In genomic region chr3:53278667-53279066, GRCh38 we compare ENCODE assay signal across 8 cellular contexts.
"Had no signal": no experiment of that assay in that cellular context is flagged by ENCODE, and none has a peak within 500 bp of the region (broad histone marks: within the 10 kb centered on the region; RNA-seq: fewer than 3 reads in every experiment).

No MANE protein-coding gene starts in this region.

- H3K4me3 ChIP-seq: GM23248 had no signal

- H3K9me3 Mint-ChIP-seq: IgD-negative memory B cell had no signal

- H3K4me2 ChIP-seq: KMS-11 had no signal

- H2AFZ ChIP-seq: GM23248 had no signal

- DNase-seq: GM23248, H7, Karpas-422, KBM-7 had no signal

- ATAC-seq: HepG2 had no signal

- H3K27me3 Mint-ChIP-seq: IgD-negative memory B cell had no signal

- H3K4me3 Mint-ChIP-seq: IgD-negative memory B cell had no signal

- FAIRE-seq: HepG2 had no signal

- H3K4me1 Mint-ChIP-seq: IgD-negative memory B cell had no signal

- H3K9ac ChIP-seq: GM23248, KMS-11 had no signal

- H3K27ac ChIP-seq: GM23248, HL-60, KMS-11 had no signal
